ENCODE assay signal across 23 cellular contexts in genomic region chr20:24150406-24150805, GRCh38.
"Had no signal": no experiment of that assay in that cellular context is flagged by ENCODE, and none has a peak within 500 bp of the region (broad histone marks: within the 10 kb centered on the region; RNA-seq: fewer than 3 reads in every experiment).

No MANE protein-coding gene starts in this region.

- H3K36me3 Mint-ChIP-seq: activated CD4-positive, alpha-beta memory T cell treated with anti-CD3 and anti-CD28 coated beads for 36 hours; activated naive CD4-positive, alpha-beta T cell treated with anti-CD3 and anti-CD28 coated beads, Interleukin-2, amount 10 ng/mL, durations not matched to agents 7 days and 5 days; activated naive CD8-positive, alpha-beta T cell treated with anti-CD3 and anti-CD28 coated beads for 36 hours; T-cell had no signal

- H3K27me3 ChIP-seq: brain microvascular endothelial cell had no signal

- H3K36me3 ChIP-seq: brain microvascular endothelial cell had no signal

- H3K27ac Mint-ChIP-seq: activated B cell treated with CpG ODN at 0.5 μM for 24 hours; activated CD4-positive, alpha-beta memory T cell treated with anti-CD3 and anti-CD28 coated beads for 36 hours; activated CD4-positive, alpha-beta T cell treated with anti-CD3 and anti-CD28 coated beads, Interleukin-2, amount 10 ng/mL, durations not matched to agents 7 days and 5 days; activated naive CD4-positive, alpha-beta T cell treated with anti-CD3 and anti-CD28 coated beads, Interleukin-2, amount 10 ng/mL, durations not matched to agents 7 days and 5 days; activated naive CD8-positive, alpha-beta T cell treated with anti-CD3 and anti-CD28 coated beads for 36 hours; activated T-cell treated with anti-CD3 and anti-CD28 coated beads, Interleukin-2, amount 50 U/mL, for 72 hours; activated T-helper 2 cell treated with anti-CD3 and anti-CD28 coated beads, Interferon-gamma antibody, Interleukin-2, Interleukin-4, amounts not matched to agents 10 μg/mL and 5 μg/mL and 100 μg/mL, durations not matched to agents 14 hours and 24 hours and 36 hours; T-cell had no signal

- H3K4me3 Mint-ChIP-seq: activated B cell treated with CpG ODN at 0.5 μM for 24 hours; activated CD4-positive, alpha-beta memory T cell treated with anti-CD3 and anti-CD28 coated beads for 36 hours; activated CD4-positive, alpha-beta T cell treated with anti-CD3 and anti-CD28 coated beads, Interleukin-2, amount 10 ng/mL, durations not matched to agents 7 days and 5 days; activated naive CD4-positive, alpha-beta T cell treated with anti-CD3 and anti-CD28 coated beads, Interleukin-2, amount 10 ng/mL, durations not matched to agents 7 days and 5 days; activated naive CD8-positive, alpha-beta T cell treated with anti-CD3 and anti-CD28 coated beads for 36 hours; activated T-cell treated with anti-CD3 and anti-CD28 coated beads, Interleukin-2, amount 50 U/mL, for 72 hours; T-cell had no signal

- ATAC-seq: T-cell had no signal

- H3K9me3 Mint-ChIP-seq: activated T-helper 2 cell treated with anti-CD3 and anti-CD28 coated beads, Interferon-gamma antibody, Interleukin-2, Interleukin-4, amounts not matched to agents 10 μg/mL and 5 μg/mL and 100 μg/mL, durations not matched to agents 14 hours and 24 hours and 36 hours had no signal

- DNase-seq: activated B cell treated with CpG ODN at 0.5 μM for 24 hours; activated CD4-positive, alpha-beta memory T cell treated with anti-CD3 and anti-CD28 coated beads for 36 hours; activated CD4-positive, alpha-beta T cell treated with anti-CD3 and anti-CD28 coated beads for 1 hour; activated CD4-positive, alpha-beta T cell treated with anti-CD3 and anti-CD28 coated beads, Interleukin-2, amount 10 ng/mL, durations not matched to agents 7 days and 5 days; activated CD8-positive, alpha-beta memory T cell treated with anti-CD3 and anti-CD28 coated beads, Interleukin-2, amount 50 U/mL, for 4 hours; activated gamma-delta T cell treated with Interleukin-2 at 50 U/mL for 16 hours; activated naive CD4-positive, alpha-beta T cell treated with anti-CD3 and anti-CD28 coated beads, Interleukin-2, amount 10 ng/mL, durations not matched to agents 7 days and 5 days; activated naive CD8-positive, alpha-beta T cell treated with anti-CD3 and anti-CD28 coated beads for 36 hours; brain microvascular endothelial cell; KG1; NCI-H1048; NCI-H146; NCI-H187 treated with DMSO at 0.1 percent for 48 hours; NCI-H2171; NCI-H226; NCI-H526 treated with DMSO at 0.1 percent for 48 hours; T-cell; T-helper 2 cell; T1000 had no signal

- H3K4me3 ChIP-seq: SK-N-MC had no signal

- H3K27ac ChIP-seq: brain microvascular endothelial cell, SK-N-MC had no signal

- FAIRE-seq: TTC549 had no signal
